In genomic region chr1:46719689-46720088, GRCh38 we compare ENCODE assay signal across 1 cellular context.
TF ChIP-seq lines count a peak whose summit lies in the region.

No MANE protein-coding gene starts in this region.

TF ChIP-seq in HEK293, 187 proteins besides CTCF, POLR2A, EP300 and RAD21 (continued from another document):
- 0 out of 2 replicates have a peak, but pooled peaks have one; percentile 33 for TF ChIP-seq INSM2 (tag by site-specific recombination; IDR thresholded peaks at IDR 0.05)
- TF ChIP-seq OVOL3 (tag by site-specific recombination; IDR thresholded peaks at IDR 0.05) = 0 out of 2 replicates have a peak, but pooled peaks have one; percentile 22
- TF ChIP-seq ZNF266 (tag by site-specific recombination; IDR thresholded peaks at IDR 0.05; ENCODE audit: low read depth) = no peak
- TF ChIP-seq ZNF558 (tag by site-specific recombination; IDR thresholded peaks at IDR 0.05) = no peak
